In genomic region chr1:202130275-202130646, GRCh38 we compare ENCODE assay signal across 14 cellular contexts. TPM values are rescaled to one million over a fixed set of nuclear protein-coding genes. Genes with fewer than 3 reads are reported as not detected.
DNase-seq lines count a peak whose midpoint lies in the region; TF ChIP-seq lines count a peak whose summit lies in the region.
"Had no signal": no experiment of that assay in that cellular context is flagged by ENCODE, and none has a peak within 500 bp of the region (broad histone marks: within the 10 kb centered on the region; RNA-seq: fewer than 3 reads in every experiment).

No MANE protein-coding gene starts in this region.

- H3K27ac ChIP-seq in layer of hippocampus (ENCODE audit: low read depth, low read length) (peak overlapping the region; percentile 98), stomach (peak overlapping the region in 2 of 5 donors; percentile 44 to 83)

- H3K9me3 ChIP-seq in stomach: no peaks in the 10 kb centered on the region
- H3K9me3 ChIP-seq: MG63, suprapubic skin had no signal

- 38 to 57% (median 42%) methylated on average over 8 to 10 of the region's 10 CpGs for WGBS in stomach, 5 donors

- peak; percentile 59 for DNase-seq in NCI-H1436 (lab: John Stamatoyannopoulos, UW)
- no peak for DNase-seq in NCI-H1436 treated with DMSO at 0.1 percent for 48 hours (lab: John Stamatoyannopoulos, UW)
- DNase-seq in anterior cingulate cortex (lab: John Stamatoyannopoulos, UW): peak in 57 of 58 donors; percentile 67 to 96 (median 90)
- peak; percentile 94 for DNase-seq in superior temporal gyrus (ENCODE audit: extremely low spot score)
- no peak for DNase-seq in NCI-H2081 treated with DMSO at 0.1 percent for 48 hours (lab: John Stamatoyannopoulos, UW)
- no peak for DNase-seq in stomach
- no peak for DNase-seq in NCI-H345 treated with DMSO at 0.1 percent for 48 hours (lab: John Stamatoyannopoulos, UW; ENCODE audit: unreplicated experiment)
- DNase-seq: activated CD4-positive, alpha-beta memory T cell treated with anti-CD3 and anti-CD28 coated beads, Interleukin-2, amount 10 ng/mL, durations not matched to agents 7 days and 5 days; MG63; NCI-H82; Right ventricle myocardium superior had no signal

- no peak for TF ChIP-seq CTCF in stomach (IDR thresholded peaks at IDR 0.05)

- intact Hi-C loops in stomach (cut with DNase I; ENCODE audit: low total_unique reads): loop anchor here (5.0 kb wide), 1 partner anchor 118 kb away; the partner anchor contains the start of gene ELF3

- H3K4me1 ChIP-seq in stomach: peaks cover 19 to 46% (median 29%) of the 10 kb centered on the region in 4 donors

- no peak overlapping the region for H3K4me3 ChIP-seq in stomach
- H3K4me3 ChIP-seq: MG63, suprapubic skin had no signal

- TF ChIP-seq POLR2A in stomach (IDR thresholded peaks at IDR 0.05): no peak

- no peak for TF ChIP-seq EP300 in stomach (IDR thresholded peaks at IDR 0.05)

- peaks cover 19 to 34% (median 29%) of the 10 kb centered on the region in 4 donors for H3K36me3 ChIP-seq in stomach

- H3K27me3 ChIP-seq in layer of hippocampus (ENCODE audit: control insufficient read depth, insufficient read depth, low read length): no peaks in the 10 kb centered on the region
- no peaks in the 10 kb centered on the region for H3K27me3 ChIP-seq in stomach
- H3K27me3 ChIP-seq: MG63, suprapubic skin had no signal

RNA-seq across cellular contexts. Expression of gene GPR37L1, which starts 7.5 kb away (rescaled TPM):
- total RNA-seq in stomach: 1 to 10 TPM in 1 of 5 donors, under 1 TPM in 3, not detected in 1; under 0.01 to 2.0 (median 0.45) TPM
- polyA plus RNA-seq in stomach: under 1 TPM in 1 of 3 donors, not detected in 2; 0.18 TPM
- total RNA-seq: activated CD4-positive, alpha-beta memory T cell treated with anti-CD3 and anti-CD28 coated beads, Interleukin-2, amount 10 ng/mL, durations not matched to agents 7 days and 5 days; suprapubic skin had no signal

RNA-seq across cellular contexts. Expression of gene ARL8A, which starts 14.3 kb away (rescaled TPM):
- total RNA-seq in stomach: 10 to 100 TPM in 4 of 5 donors, 1 to 10 TPM in 1; 7.8 to 34.5 (median 29.4) TPM
- 10 to 100 TPM; 18.3 to 20.4 (median 19.1) TPM for polyA plus RNA-seq in stomach

RNA-seq across cellular contexts. Expression of gene PTPN7, which starts 30.1 kb away (rescaled TPM):
- 10 to 100 TPM in 1 of 5 donors, 1 to 10 TPM in 3, not detected in 1; 2.0 to 16.3 (median 4.6) TPM for total RNA-seq in stomach
- 1 to 10 TPM; 1.8 to 4.4 (median 2.1) TPM for polyA plus RNA-seq in stomach
- total RNA-seq: A172 had no signal

Comparison
In these comparisons a context has a peak if more than half of its experiments do, and no peak if none do; other contexts are left out.
1. DNase-seq: peak in NCI-H1436 (single experiment), anterior cingulate cortex (57 of 58) and superior temporal gyrus (single experiment); none in NCI-H1436 treated with DMSO at 0.1 percent for 48 hours (single experiment), NCI-H2081 treated with DMSO at 0.1 percent for 48 hours (single experiment), stomach (single experiment) and NCI-H345 treated with DMSO at 0.1 percent for 48 hours (single experiment).